ENCODE assay signal across 18 cellular contexts in genomic region chr12:118148287-118148686, GRCh38. TPM values are rescaled to one million over a fixed set of nuclear protein-coding genes. Genes with fewer than 3 reads are reported as not detected.
DNase-seq lines count a peak whose midpoint lies in the region; ATAC-seq, FAIRE-seq and TF ChIP-seq lines count a peak whose summit lies in the region.
"Had no signal": no experiment of that assay in that cellular context is flagged by ENCODE, and none has a peak within 500 bp of the region (broad histone marks: within the 10 kb centered on the region; RNA-seq: fewer than 3 reads in every experiment).

No MANE protein-coding gene starts in this region.

- H3K4me3 ChIP-seq in PC-3 (ENCODE audit: low read length) (no peak overlapping the region), heart left ventricle (no peak overlapping the region), osteoblast (ENCODE audit: insufficient read depth, low read length) (no peak overlapping the region)
- H3K4me3 ChIP-seq: BLaER1, MG63 had no signal

- H3K9me3 Mint-ChIP-seq in activated T-cell treated with anti-CD3 and anti-CD28 coated beads, Interleukin-2, amount 50 U/mL, for 24 hours = no peaks in the 10 kb centered on the region
- H3K9me3 Mint-ChIP-seq in activated T-cell treated with anti-CD3 and anti-CD28 coated beads, Interleukin-2, amount 50 U/mL, for 72 hours = no peaks in the 10 kb centered on the region

- peaks cover 90% of the 10 kb centered on the region for H3K36me3 Mint-ChIP-seq in activated T-cell treated with anti-CD3 and anti-CD28 coated beads, Interleukin-2, amount 50 U/mL, for 24 hours (ENCODE audit: low read depth)
- peaks cover 4 to 15% of the 10 kb centered on the region in 2 donors for H3K36me3 Mint-ChIP-seq in activated T-cell treated with anti-CD3 and anti-CD28 coated beads, Interleukin-2, amount 50 U/mL, for 72 hours (ENCODE audit: insufficient read depth in 2 of 2)

- ATAC-seq in activated T-cell treated with anti-CD3 and anti-CD28 coated beads, Interleukin-2, amount 50 U/mL, for 72 hours (replicated peaks in 1 of 2) = no peak
- ATAC-seq in PC-3 (no peak), heart left ventricle (peak; percentile 49 to 65 (median 64))

- 48 to 66% (median 62%) methylated on average over 5 of the region's 5 CpGs for WGBS in heart left ventricle, 4 donors

- H3K4me2 ChIP-seq in PC-3 (ENCODE audit: low read length) (no peak overlapping the region), osteoblast (ENCODE audit: insufficient read depth, low read length) (no peak overlapping the region)
- H3K4me2 ChIP-seq: BLaER1 had no signal

- H3K9me3 ChIP-seq in PC-3 (ENCODE audit: low read length) (no peaks in the 10 kb centered on the region), heart left ventricle (no peaks in the 10 kb centered on the region), osteoblast (ENCODE audit: low read depth, low read length) (no peaks in the 10 kb centered on the region)
- H3K9me3 ChIP-seq: BLaER1, MG63 had no signal

- H3K27me3 ChIP-seq in PC-3 (ENCODE audit: low read length) (no peaks in the 10 kb centered on the region), heart left ventricle (no peaks in the 10 kb centered on the region), osteoblast (ENCODE audit: insufficient read depth, low read length) (no peaks in the 10 kb centered on the region)
- H3K27me3 ChIP-seq: BLaER1, MG63 had no signal

- H3K4me1 ChIP-seq in PC-3 (ENCODE audit: insufficient read depth, low read length) = no peaks in the 10 kb centered on the region
- H3K4me1 ChIP-seq in heart left ventricle = peaks cover 0 to 20% (median 0%) of the 10 kb centered on the region in 12 donors
- no peaks in the 10 kb centered on the region for H3K4me1 ChIP-seq in osteoblast (ENCODE audit: insufficient read depth, low read length)
- H3K4me1 ChIP-seq: BLaER1 had no signal

- intact Hi-C loops in PC-3 (cut with micrococcal nuclease) (no loop called here), heart left ventricle (cut with DNase I) (no loop called here)

- H2AFZ ChIP-seq in PC-3 (ENCODE audit: low read length) = no peak overlapping the region
- no peak overlapping the region for H2AFZ ChIP-seq in osteoblast (ENCODE audit: low read length)

- no peak overlapping the region for H3K9ac ChIP-seq in PC-3 (ENCODE audit: low read length)
- H3K9ac ChIP-seq: BLaER1 had no signal

- H3K4me1 Mint-ChIP-seq in activated T-cell treated with anti-CD3 and anti-CD28 coated beads, Interleukin-2, amount 50 U/mL, for 24 hours (ENCODE audit: low read depth) = peaks cover 6% of the 10 kb centered on the region
- peaks cover 12% of the 10 kb centered on the region for H3K4me1 Mint-ChIP-seq in activated T-cell treated with anti-CD3 and anti-CD28 coated beads, Interleukin-2, amount 50 U/mL, for 72 hours (ENCODE audit: low read depth)

- no peak for TF ChIP-seq POLR2A in heart left ventricle (IDR thresholded peaks at IDR 0.05)

- H4K20me1 ChIP-seq in PC-3 (ENCODE audit: low read length) (no peaks in the 10 kb centered on the region), osteoblast (ENCODE audit: insufficient read depth, low read length) (peaks cover 4% of the 10 kb centered on the region)

- no peak overlapping the region for H3K4me3 Mint-ChIP-seq in activated T-cell treated with anti-CD3 and anti-CD28 coated beads, Interleukin-2, amount 50 U/mL, for 24 hours
- no peak overlapping the region for H3K4me3 Mint-ChIP-seq in activated T-cell treated with anti-CD3 and anti-CD28 coated beads, Interleukin-2, amount 50 U/mL, for 72 hours

- H3K9me2 ChIP-seq in PC-3 (replicated peaks; ENCODE audit: low read length) = no peaks in the 10 kb centered on the region

- H3K36me3 ChIP-seq in PC-3 (ENCODE audit: low read depth, low read length) (peaks cover 24% of the 10 kb centered on the region; the same call in 1 of the 2 replicates), heart left ventricle (peaks cover 0 to 97% (median 71%) of the 10 kb centered on the region in 9 donors), osteoblast (ENCODE audit: insufficient read depth, low read length) (peaks cover 49% of the 10 kb centered on the region)

- H3K27ac ChIP-seq in PC-3 (ENCODE audit: low read length) = no peak overlapping the region
- H3K27ac ChIP-seq in heart left ventricle = peak overlapping the region in 11 of 12 donors; percentile 7 to 77 (median 62)
- no peak overlapping the region for H3K27ac ChIP-seq in osteoblast (ENCODE audit: low read depth, low read length)
- H3K27ac ChIP-seq: BLaER1, RWPE1 had no signal

- CTCF ChIA-PET in PC-3 (lab: Charles Lee) = no interaction called here

- H3K79me2 ChIP-seq in PC-3 (ENCODE audit: low read length) (no peaks in the 10 kb centered on the region), osteoblast (ENCODE audit: insufficient read depth, low read length) (no peaks in the 10 kb centered on the region)

- POLR2A ChIA-PET in PC-3 (lab: Charles Lee; ENCODE audit: unreplicated experiment) = no interaction called here

- no peaks in the 10 kb centered on the region for H3F3A ChIP-seq in PC-3 (ENCODE audit: low read length, unreplicated experiment)

- TSS peak; percentile 12 for BruUV-seq in PC-3 (replicated peaks; lab: Mats Ljungman, UMichigan)

- H3K27ac Mint-ChIP-seq in activated T-cell treated with anti-CD3 and anti-CD28 coated beads, Interleukin-2, amount 50 U/mL, for 24 hours = peak overlapping the region; percentile 3
- no peak overlapping the region for H3K27ac Mint-ChIP-seq in activated T-cell treated with anti-CD3 and anti-CD28 coated beads, Interleukin-2, amount 50 U/mL, for 72 hours

- TF ChIP-seq CTCF in PC-3 (conservative IDR thresholded peaks at IDR 0.05; ENCODE audit: low read depth, low read length) (no peak), heart left ventricle (IDR thresholded peaks at IDR 0.05) (no peak), osteoblast (IDR thresholded peaks at IDR 0.05; ENCODE audit: extremely low read depth, low read depth, low read length) (no peak)

- no peak for DNase-seq in activated T-cell treated with anti-CD3 and anti-CD28 coated beads, Interleukin-2, amount 50 U/mL, for 24 hours
- no peak for DNase-seq in activated T-cell treated with anti-CD3 and anti-CD28 coated beads, Interleukin-2, amount 50 U/mL, for 72 hours
- DNase-seq in PC-3 = no peak
- DNase-seq in heart left ventricle = no peak
- peak; percentile 74 for DNase-seq in osteoblast (ENCODE audit: insufficient read length, low spot score, missing footprints)
- DNase-seq in GM19238 (ENCODE audit: insufficient read length, low spot score) = no peak
- DNase-seq in DMS 273 (lab: John Stamatoyannopoulos, UW; ENCODE audit: unreplicated experiment) = no peak
- DNase-seq in GM19239 (ENCODE audit: insufficient read length, low spot score) = no peak
- DNase-seq: 8988T, Karpas-422, MG63, NCI-H1092, NCI-H146, NCI-H2081 treated with DMSO at 0.1 percent for 48 hours, NCI-H510A, NCI-H774 had no signal

- FAIRE-seq in GM19239 (lab: Jason Lieb, UNC) = no peak

- no peaks in the 10 kb centered on the region for H3K27me3 Mint-ChIP-seq in activated T-cell treated with anti-CD3 and anti-CD28 coated beads, Interleukin-2, amount 50 U/mL, for 24 hours
- no peaks in the 10 kb centered on the region for H3K27me3 Mint-ChIP-seq in activated T-cell treated with anti-CD3 and anti-CD28 coated beads, Interleukin-2, amount 50 U/mL, for 72 hours (ENCODE audit: low read depth)

RNA-seq across cellular contexts. Expression of gene PEBP1, which starts 12.4 kb away (rescaled TPM):
- total RNA-seq in activated T-cell treated with anti-CD3 and anti-CD28 coated beads, Interleukin-2, amount 50 U/mL, for 72 hours = 10 to 100 TPM; 93.4 to 99.5 TPM
- total RNA-seq in PC-3 (2014; rRNA removed) (313 and 368 TPM in 2 replicates), heart left ventricle (100 to 1,000 TPM; 301 to 751 (median 420) TPM), osteoblast (180 and 185 TPM in 2 replicates)
- polyA plus RNA-seq in heart left ventricle = 100 to 1,000 TPM; 295 to 554 TPM

RNA-seq across cellular contexts. Expression of gene VSIG10, which starts 44.5 kb away (rescaled TPM):
- 1 to 10 TPM; 3.1 to 4.5 TPM for total RNA-seq in activated T-cell treated with anti-CD3 and anti-CD28 coated beads, Interleukin-2, amount 50 U/mL, for 72 hours
- total RNA-seq in PC-3 (2014; rRNA removed) (60.8 and 68.8 TPM in 2 replicates), heart left ventricle (10 to 100 TPM in 6 of 9 donors, 1 to 10 TPM in 3; 6.9 to 17.7 (median 10.7) TPM), osteoblast (26.5 and 30.4 TPM in 2 replicates)
- 10 to 100 TPM in 1 of 2 donors, 1 to 10 TPM in 1; 6.3 to 11.3 TPM for polyA plus RNA-seq in heart left ventricle

Comparison
In these comparisons a context has a peak if more than half of its experiments do, and no peak if none do; other contexts are left out.
1. ATAC-seq: peak in heart left ventricle (4 of 4); none in activated T-cell treated with anti-CD3 and anti-CD28 coated beads, Interleukin-2, amount 50 U/mL, for 72 hours (0 of 2) and PC-3 (single experiment).
2. H3K27ac ChIP-seq: peak in heart left ventricle (11 of 12); none in PC-3 (single experiment) and osteoblast (single experiment).